25 cellular contexts compared by ENCODE assay signal in the genomic region with DNA sequence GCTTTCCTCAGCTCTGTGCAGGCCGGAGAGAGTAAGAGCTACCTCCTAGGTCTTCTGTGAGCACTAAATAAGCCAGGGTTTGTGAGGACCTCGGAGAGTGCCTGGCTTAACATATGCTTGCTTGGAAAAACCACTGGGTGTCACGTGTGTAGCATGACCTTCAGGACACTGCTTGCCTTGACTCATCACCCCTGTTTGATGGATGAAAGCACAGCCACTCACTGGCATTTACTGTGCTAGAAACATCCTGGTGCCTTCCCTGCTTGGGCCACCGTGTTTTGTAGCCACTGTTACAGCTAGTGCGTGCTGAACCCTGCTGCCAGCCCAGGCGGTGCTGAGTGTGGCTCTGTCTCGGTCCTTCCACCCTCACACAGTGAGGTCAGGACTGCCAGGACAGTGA. TPM values are rescaled to one million over a fixed set of nuclear protein-coding genes. Genes with fewer than 3 reads are reported as not detected.
A peak's percentile ranks its signal among the peaks of the same experiment; 100 is the strongest.
DNase-seq lines count a peak whose midpoint lies in the region; ATAC-seq and TF ChIP-seq lines count a peak whose summit lies in the region.
"Had no signal": no experiment of that assay in that cellular context is flagged by ENCODE, and none has a peak within 500 bp of the region (broad histone marks: within the 10 kb centered on the region; RNA-seq: fewer than 3 reads in every experiment).

No MANE protein-coding gene starts in this region.

- no peaks in the 10 kb centered on the region for H3K9me3 Mint-ChIP-seq in activated CD8-positive, alpha-beta T cell treated with anti-CD3 and anti-CD28 coated beads for 36 hours
- no peaks in the 10 kb centered on the region for H3K9me3 Mint-ChIP-seq in activated CD8-positive, alpha-beta T cell treated with anti-CD3 and anti-CD28 coated beads, Interleukin-2, amount 10 ng/mL, durations not matched to agents 7 days and 5 days (ENCODE audit: insufficient read depth)
- H3K9me3 Mint-ChIP-seq in stimulated activated naive CD8-positive, alpha-beta T cell treated with anti-CD3 and anti-CD28 coated beads, Interleukin-15, amount 100 ng/mL, for 72 hours = no peaks in the 10 kb centered on the region

- H3K36me3 Mint-ChIP-seq in activated CD8-positive, alpha-beta T cell treated with anti-CD3 and anti-CD28 coated beads for 36 hours (ENCODE audit: low read depth) = no peaks in the 10 kb centered on the region
- H3K36me3 Mint-ChIP-seq in activated CD8-positive, alpha-beta T cell treated with anti-CD3 and anti-CD28 coated beads, Interleukin-2, amount 10 ng/mL, durations not matched to agents 7 days and 5 days (ENCODE audit: low read depth) = no peaks in the 10 kb centered on the region
- H3K36me3 Mint-ChIP-seq: CD4-positive, CD25-positive, alpha-beta regulatory T cell had no signal

- intact Hi-C loops in activated CD8-positive, alpha-beta T cell treated with anti-CD3 and anti-CD28 coated beads for 36 hours (cut with micrococcal nuclease) = loop anchor here (5.0 to 10.0 kb wide), 2 partner anchors 157 to 225 kb away; partner anchors contain the start of gene PSMD1
- intact Hi-C loops in colonic mucosa (cut with DNase I) = loop anchor here (5.0 kb wide), 1 partner anchor 77 kb away; no protein-coding TSS in a partner anchor

- H3K27ac ChIP-seq in foreskin keratinocyte (no peak overlapping the region), colonic mucosa (no peak overlapping the region)
- H3K27ac ChIP-seq: BLaER1, Peyer's patch had no signal

- peak; percentile 45 for ATAC-seq in activated CD8-positive, alpha-beta T cell treated with anti-CD3 and anti-CD28 coated beads for 36 hours
- no peak for ATAC-seq in activated CD8-positive, alpha-beta T cell treated with anti-CD3 and anti-CD28 coated beads, Interleukin-2, amount 10 ng/mL, durations not matched to agents 7 days and 5 days
- peak; percentile 58 for ATAC-seq in stimulated activated naive CD8-positive, alpha-beta T cell treated with anti-CD3 and anti-CD28 coated beads, Interleukin-15, Interleukin-2, amounts not matched to agents 100 U/mL and 50 U/mL, for 24 hours
- ATAC-seq in stimulated activated naive CD8-positive, alpha-beta T cell treated with anti-CD3 and anti-CD28 coated beads, Interleukin-15, amount 100 ng/mL, for 72 hours = no peak
- peak; percentile 6 for ATAC-seq in foreskin keratinocyte

- H3K27me3 Mint-ChIP-seq in activated CD8-positive, alpha-beta T cell treated with anti-CD3 and anti-CD28 coated beads for 36 hours = peaks cover 42% of the 10 kb centered on the region
- peaks cover 53% of the 10 kb centered on the region for H3K27me3 Mint-ChIP-seq in activated CD8-positive, alpha-beta T cell treated with anti-CD3 and anti-CD28 coated beads, Interleukin-2, amount 10 ng/mL, durations not matched to agents 7 days and 5 days (ENCODE audit: low read depth)
- H3K27me3 Mint-ChIP-seq in stimulated activated naive CD8-positive, alpha-beta T cell treated with anti-CD3 and anti-CD28 coated beads, Interleukin-15, amount 100 ng/mL, for 72 hours = peaks cover 61% of the 10 kb centered on the region

- CTCF ChIA-PET in activated CD8-positive, alpha-beta T cell treated with anti-CD3 and anti-CD28 coated beads for 36 hours (lab: Charles Lee) = interaction anchor here (0.7 to 5.9 kb wide), 5 partner anchors 19 to 223 kb away, joined by 3 to 49 read pairs (median 4); partner anchors contain the start of gene ITM2C
- CTCF ChIA-PET in activated CD8-positive, alpha-beta T cell treated with anti-CD3 and anti-CD28 coated beads, Interleukin-2, amount 10 ng/mL, durations not matched to agents 7 days and 5 days (lab: Charles Lee) = interaction anchor here (1.2 to 2.4 kb wide), 2 partner anchors 21 to 154 kb away, joined by 3 to 6 read pairs; no protein-coding TSS in a partner anchor

- no peak overlapping the region for H3K4me3 ChIP-seq in colonic mucosa
- H3K4me3 ChIP-seq: BLaER1, Peyer's patch had no signal

- peak; percentile 32 for DNase-seq in activated CD8-positive, alpha-beta T cell treated with anti-CD3 and anti-CD28 coated beads for 36 hours
- DNase-seq in activated CD8-positive, alpha-beta T cell treated with anti-CD3 and anti-CD28 coated beads, Interleukin-2, amount 10 ng/mL, durations not matched to agents 7 days and 5 days = no peak
- DNase-seq in stimulated activated naive CD8-positive, alpha-beta T cell treated with anti-CD3 and anti-CD28 coated beads, Interleukin-15, Interleukin-2, amounts not matched to agents 100 U/mL and 50 U/mL, for 24 hours = peak; percentile 18
- DNase-seq in stimulated activated naive CD8-positive, alpha-beta T cell treated with anti-CD3 and anti-CD28 coated beads, Interleukin-15, amount 100 ng/mL, for 72 hours = no peak
- DNase-seq in foreskin keratinocyte = no peak
- DNase-seq in NOMO-1 treated with DMSO at 0.1 percent for 48 hours (lab: John Stamatoyannopoulos, UW; ENCODE audit: unreplicated experiment) = no peak
- no peak for DNase-seq in kidney glomerular epithelial cell (lab: John Stamatoyannopoulos, UW)
- no peak for DNase-seq in colonic mucosa
- DNase-seq: 8988T; ACHN; CD4-positive, CD25-positive, alpha-beta regulatory T cell; H7; Kasumi-1; NCI-H1092 treated with DMSO at 0.1 percent for 48 hours; NCI-H1436; NCI-H187; NCI-H2081 treated with DMSO at 0.1 percent for 48 hours; NCI-H2171; NCI-H226; NCI-H510A; NCI-H69; Peyer's patch; SHP77 treated with DMSO at 0.1 percent for 48 hours had no signal

- H3K27ac Mint-ChIP-seq in activated CD8-positive, alpha-beta T cell treated with anti-CD3 and anti-CD28 coated beads for 36 hours = no peak overlapping the region
- H3K27ac Mint-ChIP-seq in activated CD8-positive, alpha-beta T cell treated with anti-CD3 and anti-CD28 coated beads, Interleukin-2, amount 10 ng/mL, durations not matched to agents 7 days and 5 days = no peak overlapping the region
- H3K27ac Mint-ChIP-seq in stimulated activated naive CD8-positive, alpha-beta T cell treated with anti-CD3 and anti-CD28 coated beads, Interleukin-15, amount 100 ng/mL, for 72 hours = peak overlapping the region in 1 of 2 donors; percentile 37
- H3K27ac Mint-ChIP-seq: CD4-positive, CD25-positive, alpha-beta regulatory T cell had no signal

- no peaks in the 10 kb centered on the region for H3K9me3 ChIP-seq in colonic mucosa
- H3K9me3 ChIP-seq: BLaER1, Peyer's patch had no signal

- no peak overlapping the region for H3K4me3 Mint-ChIP-seq in activated CD8-positive, alpha-beta T cell treated with anti-CD3 and anti-CD28 coated beads for 36 hours
- no peak overlapping the region for H3K4me3 Mint-ChIP-seq in activated CD8-positive, alpha-beta T cell treated with anti-CD3 and anti-CD28 coated beads, Interleukin-2, amount 10 ng/mL, durations not matched to agents 7 days and 5 days
- H3K4me3 Mint-ChIP-seq in stimulated activated naive CD8-positive, alpha-beta T cell treated with anti-CD3 and anti-CD28 coated beads, Interleukin-15, amount 100 ng/mL, for 72 hours = no peak overlapping the region

- TF ChIP-seq CTCF in activated CD8-positive, alpha-beta T cell treated with anti-CD3 and anti-CD28 coated beads for 36 hours (IDR thresholded peaks at IDR 0.05) = no peak
- TF ChIP-seq CTCF in foreskin keratinocyte (conservative IDR thresholded peaks at IDR 0.05) (no peak), colonic mucosa (IDR thresholded peaks at IDR 0.05) (no peak)

- no peaks in the 10 kb centered on the region for H3K4me1 ChIP-seq in foreskin keratinocyte
- H3K4me1 ChIP-seq in colonic mucosa = no peaks in the 10 kb centered on the region

- H3K27me3 ChIP-seq in foreskin keratinocyte = peaks cover 35% of the 10 kb centered on the region
- H3K27me3 ChIP-seq in colonic mucosa = peaks cover 9% of the 10 kb centered on the region
- H3K27me3 ChIP-seq: BLaER1 had no signal

- no peaks in the 10 kb centered on the region for H3K36me3 ChIP-seq in colonic mucosa
- H3K36me3 ChIP-seq: BLaER1, Peyer's patch had no signal

- no peak overlapping the region for H3K9ac ChIP-seq in colonic mucosa (ENCODE audit: low read depth in 2 of 2, low read length in 2 of 2)
- H3K9ac ChIP-seq: BLaER1 had no signal

- POLR2A ChIA-PET in activated CD8-positive, alpha-beta T cell treated with anti-CD3 and anti-CD28 coated beads for 36 hours (lab: Charles Lee) = no interaction called here
- POLR2A ChIA-PET in activated CD8-positive, alpha-beta T cell treated with anti-CD3 and anti-CD28 coated beads, Interleukin-2, amount 10 ng/mL, durations not matched to agents 7 days and 5 days (lab: Charles Lee) = no interaction called here

- H3K4me1 Mint-ChIP-seq in activated CD8-positive, alpha-beta T cell treated with anti-CD3 and anti-CD28 coated beads for 36 hours (ENCODE audit: low read depth) = peaks cover 1% of the 10 kb centered on the region
- peaks cover 18% of the 10 kb centered on the region for H3K4me1 Mint-ChIP-seq in activated CD8-positive, alpha-beta T cell treated with anti-CD3 and anti-CD28 coated beads, Interleukin-2, amount 10 ng/mL, durations not matched to agents 7 days and 5 days (ENCODE audit: low read depth)
- H3K4me1 Mint-ChIP-seq in stimulated activated naive CD8-positive, alpha-beta T cell treated with anti-CD3 and anti-CD28 coated beads, Interleukin-15, amount 100 ng/mL, for 72 hours = peaks cover 27% of the 10 kb centered on the region

RNA-seq across cellular contexts. Expression of gene ITM2C, which starts 34.8 kb away (rescaled TPM):
- 10 to 100 TPM; 43.2 to 43.4 TPM for total RNA-seq in activated CD8-positive, alpha-beta T cell treated with anti-CD3 and anti-CD28 coated beads for 36 hours
- total RNA-seq in activated CD8-positive, alpha-beta T cell treated with anti-CD3 and anti-CD28 coated beads, Interleukin-2, amount 10 ng/mL, durations not matched to agents 7 days and 5 days = 10 to 100 TPM; 77.2 to 79.5 TPM
- 51.2 and 51.6 TPM in 2 replicates for total RNA-seq in foreskin keratinocyte
- polyA plus RNA-seq in foreskin keratinocyte = 53.7 and 56.0 TPM in 2 replicates
- total RNA-seq in colonic mucosa = 1,000 to 10,000 TPM; 1,192 to 1,707 TPM
- total RNA-seq: OCI-LY7 had no signal

Comparison
In these comparisons a context has a peak if more than half of its experiments do, and no peak if none do; other contexts are left out.
1. ATAC-seq: peak in activated CD8-positive, alpha-beta T cell treated with anti-CD3 and anti-CD28 coated beads for 36 hours (single experiment), stimulated activated naive CD8-positive, alpha-beta T cell treated with anti-CD3 and anti-CD28 coated beads, Interleukin-15, Interleukin-2, amounts not matched to agents 100 U/mL and 50 U/mL, for 24 hours (single experiment) and foreskin keratinocyte (single experiment); none in activated CD8-positive, alpha-beta T cell treated with anti-CD3 and anti-CD28 coated beads, Interleukin-2, amount 10 ng/mL, durations not matched to agents 7 days and 5 days (single experiment) and stimulated activated naive CD8-positive, alpha-beta T cell treated with anti-CD3 and anti-CD28 coated beads, Interleukin-15, amount 100 ng/mL, for 72 hours (single experiment).
2. DNase-seq: peak in activated CD8-positive, alpha-beta T cell treated with anti-CD3 and anti-CD28 coated beads for 36 hours (single experiment) and stimulated activated naive CD8-positive, alpha-beta T cell treated with anti-CD3 and anti-CD28 coated beads, Interleukin-15, Interleukin-2, amounts not matched to agents 100 U/mL and 50 U/mL, for 24 hours (single experiment); none in activated CD8-positive, alpha-beta T cell treated with anti-CD3 and anti-CD28 coated beads, Interleukin-2, amount 10 ng/mL, durations not matched to agents 7 days and 5 days (single experiment), stimulated activated naive CD8-positive, alpha-beta T cell treated with anti-CD3 and anti-CD28 coated beads, Interleukin-15, amount 100 ng/mL, for 72 hours (0 of 2), foreskin keratinocyte (0 of 2), NOMO-1 treated with DMSO at 0.1 percent for 48 hours (single experiment), kidney glomerular epithelial cell (single experiment) and colonic mucosa (single experiment).
3. RNA of gene ITM2C, which starts 34.8 kb away (total RNA-seq): 1,192 to 1,707 TPM in colonic mucosa; 77.2 to 79.5 TPM in activated CD8-positive, alpha-beta T cell treated with anti-CD3 and anti-CD28 coated beads, Interleukin-2, amount 10 ng/mL, durations not matched to agents 7 days and 5 days, 51.2 to 51.6 TPM in foreskin keratinocyte and 43.2 to 43.4 TPM in activated CD8-positive, alpha-beta T cell treated with anti-CD3 and anti-CD28 coated beads for 36 hours; every median in the first group is over 10 times any median in the second.